ENCODE assay signal across 21 cellular contexts in genomic region chr3:133988631-133989161, GRCh38. TPM values are rescaled to one million over a fixed set of nuclear protein-coding genes. Genes with fewer than 3 reads are reported as not detected.
A peak's percentile ranks its signal among the peaks of the same experiment; 100 is the strongest.
DNase-seq lines count a peak whose midpoint lies in the region; ATAC-seq and TF ChIP-seq lines count a peak whose summit lies in the region.
"Had no signal": no experiment of that assay in that cellular context is flagged by ENCODE, and none has a peak within 500 bp of the region (broad histone marks: within the 10 kb centered on the region; RNA-seq: fewer than 3 reads in every experiment).

No MANE protein-coding gene starts in this region.

- TF ChIP-seq EP300 in sigmoid colon (IDR thresholded peaks at IDR 0.05) = no peak

- H3K27me3 ChIP-seq in endodermal cell (ENCODE audit: control insufficient read depth, insufficient read depth, low read length, poor library complexity, severe bottlenecking) (no peaks in the 10 kb centered on the region), sigmoid colon (no peaks in the 10 kb centered on the region), testis (no peaks in the 10 kb centered on the region)

- H3K4me3 ChIP-seq in endodermal cell (ENCODE audit: low read length) = peak overlapping the region; percentile 65
- H3K4me3 ChIP-seq in sigmoid colon = no peak overlapping the region
- H3K4me3 ChIP-seq in testis = no peak overlapping the region

- H3K36me3 Mint-ChIP-seq in endodermal cell (ENCODE audit: low read depth) = peaks cover 13% of the 10 kb centered on the region
- H3K36me3 Mint-ChIP-seq in activated naive CD4-positive, alpha-beta T cell treated with anti-CD3 and anti-CD28 coated beads, Interleukin-2, amount 50 U/mL, for 72 hours = no peaks in the 10 kb centered on the region
- H3K36me3 Mint-ChIP-seq: activated naive CD8-positive, alpha-beta T cell treated with anti-CD3 and anti-CD28 coated beads for 36 hours had no signal

- no peak for ATAC-seq in activated naive CD4-positive, alpha-beta T cell treated with anti-CD3 and anti-CD28 coated beads, Interleukin-2, amount 50 U/mL, for 72 hours
- ATAC-seq: activated CD4-positive, alpha-beta T cell treated with anti-CD3 and anti-CD28 coated beads for 36 hours had no signal

- no peaks in the 10 kb centered on the region for H3K9me3 Mint-ChIP-seq in endodermal cell
- H3K9me3 Mint-ChIP-seq in activated naive CD4-positive, alpha-beta T cell treated with anti-CD3 and anti-CD28 coated beads, Interleukin-2, amount 50 U/mL, for 72 hours = no peaks in the 10 kb centered on the region
- H3K9me3 Mint-ChIP-seq: activated naive CD8-positive, alpha-beta T cell treated with anti-CD3 and anti-CD28 coated beads for 36 hours; activated T-helper 1 cell treated with anti-CD3 and anti-CD28 coated beads, Interleukin-12 subunit alpha, Interleukin-12 subunit beta, Interleukin-2, Interleukin-4 antibody, amounts not matched to agents 30 ng/mL and 10 ng/mL and 1 ng/mL, durations not matched to agents 14 hours and 24 hours and 36 hours; nephron progenitor cell had no signal

- H3K27ac ChIP-seq in endodermal cell (ENCODE audit: low read depth, low read length) = no peak overlapping the region
- H3K27ac ChIP-seq in sigmoid colon = no peak overlapping the region
- no peak overlapping the region for H3K27ac ChIP-seq in testis

- intact Hi-C loops in sigmoid colon (cut with DNase I) = no loop called here
- intact Hi-C loops in testis (cut with DNase I; ENCODE audit: low total_unique reads) = no loop called here

- H3K27ac Mint-ChIP-seq in endodermal cell = peak overlapping the region; percentile 77
- no peak overlapping the region for H3K27ac Mint-ChIP-seq in activated naive CD4-positive, alpha-beta T cell treated with anti-CD3 and anti-CD28 coated beads, Interleukin-2, amount 50 U/mL, for 72 hours
- H3K27ac Mint-ChIP-seq: activated CD4-positive, alpha-beta T cell treated with anti-CD3 and anti-CD28 coated beads for 36 hours; activated naive CD8-positive, alpha-beta T cell treated with anti-CD3 and anti-CD28 coated beads for 36 hours; activated T-helper 1 cell treated with anti-CD3 and anti-CD28 coated beads, Interleukin-12 subunit alpha, Interleukin-12 subunit beta, Interleukin-2, Interleukin-4 antibody, amounts not matched to agents 30 ng/mL and 10 ng/mL and 1 ng/mL, durations not matched to agents 14 hours and 24 hours and 36 hours; progenitor cell of endocrine pancreas had no signal

- peaks cover 44% of the 10 kb centered on the region for H3K4me1 ChIP-seq in endodermal cell (ENCODE audit: control insufficient read depth, insufficient read depth, low read length)
- no peaks in the 10 kb centered on the region for H3K4me1 ChIP-seq in sigmoid colon
- H3K4me1 ChIP-seq in testis = peaks cover 3% of the 10 kb centered on the region

- no peak for TF ChIP-seq POLR2A in sigmoid colon (IDR thresholded peaks at IDR 0.05)
- TF ChIP-seq POLR2A in testis (IDR thresholded peaks at IDR 0.05) = no peak

- H3K9me3 ChIP-seq in endodermal cell (ENCODE audit: control insufficient read depth, low read length) (no peaks in the 10 kb centered on the region), sigmoid colon (no peaks in the 10 kb centered on the region), testis (no peaks in the 10 kb centered on the region)

- peaks cover 85% of the 10 kb centered on the region for H3K4me1 Mint-ChIP-seq in endodermal cell
- H3K4me1 Mint-ChIP-seq: activated CD4-positive, alpha-beta T cell treated with anti-CD3 and anti-CD28 coated beads for 36 hours; activated naive CD8-positive, alpha-beta T cell treated with anti-CD3 and anti-CD28 coated beads for 36 hours had no signal

- no peak overlapping the region for H3K9ac ChIP-seq in endodermal cell (ENCODE audit: extremely low read depth, low read length, poor library complexity, severe bottlenecking)

- TF ChIP-seq CTCF in endodermal cell (conservative IDR thresholded peaks at IDR 0.05) (no peak), sigmoid colon (IDR thresholded peaks at IDR 0.05) (no peak), testis (IDR thresholded peaks at IDR 0.05) (no peak)

- peak overlapping the region; percentile 34 for H3K4me3 Mint-ChIP-seq in endodermal cell
- H3K4me3 Mint-ChIP-seq: activated CD4-positive, alpha-beta T cell treated with anti-CD3 and anti-CD28 coated beads for 36 hours; activated naive CD8-positive, alpha-beta T cell treated with anti-CD3 and anti-CD28 coated beads for 36 hours; activated T-helper 1 cell treated with anti-CD3 and anti-CD28 coated beads, Interleukin-12 subunit alpha, Interleukin-12 subunit beta, Interleukin-2, Interleukin-4 antibody, amounts not matched to agents 30 ng/mL and 10 ng/mL and 1 ng/mL, durations not matched to agents 14 hours and 24 hours and 36 hours; nephron progenitor cell had no signal

- H3K27me3 Mint-ChIP-seq in endodermal cell (ENCODE audit: insufficient read depth) = no peaks in the 10 kb centered on the region
- H3K27me3 Mint-ChIP-seq: activated naive CD8-positive, alpha-beta T cell treated with anti-CD3 and anti-CD28 coated beads for 36 hours had no signal

- 15 to 30% methylated on average over 3 to 9 of the region's 9 CpGs for whole genome bisulfite sequencing in endodermal cell (ENCODE audit: insufficient coverage in 1 of 2, insufficient read length in 1 of 2), 2 experiments
- WGBS in sigmoid colon, 2 donors = 62 to 68% methylated on average over 9 of the region's 9 CpGs
- 57 to 69% methylated on average over 9 of the region's 9 CpGs for WGBS in testis, 2 donors

- DNase-seq in NCI-H82 (lab: John Stamatoyannopoulos, UW) (peak; percentile 30), NCI-H82 treated with DMSO at 0.1 percent for 48 hours (lab: John Stamatoyannopoulos, UW; ENCODE audit: unreplicated experiment) (no peak), endodermal cell (peak; percentile 82), kidney tubule cell (ENCODE audit: low spot score) (peak; percentile 74), sigmoid colon (peak; percentile 17), testis (no peak)
- no peak for DNase-seq in stimulated activated CD4-positive, alpha-beta T cell treated with anti-CD3 and anti-CD28 coated beads, Interleukin-12 subunit alpha, Interleukin-12 subunit beta, amount 100 ng/mL, for 4 hours
- DNase-seq in activated naive CD4-positive, alpha-beta T cell treated with anti-CD3 and anti-CD28 coated beads, Interleukin-2, amount 50 U/mL, for 72 hours (ENCODE audit: low spot score in 2 of 2) = no peak
- DNase-seq: 8988T; activated CD4-positive, alpha-beta T cell treated with anti-CD3 and anti-CD28 coated beads for 36 hours; activated naive CD8-positive, alpha-beta T cell treated with anti-CD3 and anti-CD28 coated beads for 36 hours; glutamatergic neuron; NCI-H146; NCI-H2171 treated with DMSO at 0.1 percent for 48 hours; NCI-H526 treated with DMSO at 0.1 percent for 48 hours; nephron progenitor cell; SHP77; stimulated activated CD8-positive, alpha-beta memory T cell treated with anti-CD3 and anti-CD28 coated beads, Interleukin-4, amount 100 ng/mL, for 48 hours had no signal

- H3K36me3 ChIP-seq in endodermal cell (ENCODE audit: control insufficient read depth, insufficient read depth, low read length) = peaks cover 11% of the 10 kb centered on the region
- H3K36me3 ChIP-seq in sigmoid colon = no peaks in the 10 kb centered on the region
- H3K36me3 ChIP-seq in testis (ENCODE audit: low read depth, missing control alignments) = no peaks in the 10 kb centered on the region

RNA-seq across cellular contexts. Expression of gene SLCO2A1, which starts 41.0 kb away (rescaled TPM):
- total RNA-seq in endodermal cell = 100 to 1,000 TPM; 126 to 134 TPM
- 10.6 TPM for polyA plus RNA-seq in endodermal cell (2013, experiment 1 of 2)
- 12.8 TPM for polyA plus RNA-seq in endodermal cell (2013, experiment 2 of 2)
- total RNA-seq in sigmoid colon = 1 to 10 TPM; 3.3 to 10.0 (median 6.8) TPM
- polyA plus RNA-seq in sigmoid colon = 10 to 100 TPM in 1 of 3 donors, 1 to 10 TPM in 2; 1.8 to 22.1 (median 3.2) TPM
- total RNA-seq in activated naive CD4-positive, alpha-beta T cell treated with anti-CD3 and anti-CD28 coated beads, Interleukin-2, amount 50 U/mL, for 72 hours = not detected
- total RNA-seq in testis = 1 to 10 TPM; 2.2 to 2.5 TPM
- polyA plus RNA-seq in testis (ENCODE audit: insufficient read depth, low read depth, low replicate concordance) = 5.3 TPM
- total RNA-seq: activated CD4-positive, alpha-beta T cell treated with anti-CD3 and anti-CD28 coated beads for 36 hours; activated T-helper 1 cell treated with anti-CD3 and anti-CD28 coated beads, Interleukin-12 subunit alpha, Interleukin-12 subunit beta, Interleukin-2, Interleukin-4 antibody, amounts not matched to agents 30 ng/mL and 10 ng/mL and 1 ng/mL, durations not matched to agents 14 hours and 24 hours and 36 hours; OCI-LY7 had no signal

Comparison
In these comparisons a context has a peak if more than half of its experiments do, and no peak if none do; other contexts are left out.
1. DNase-seq: peak in NCI-H82 (single experiment), endodermal cell (single experiment), kidney tubule cell (single experiment) and sigmoid colon (single experiment); none in NCI-H82 treated with DMSO at 0.1 percent for 48 hours (single experiment), stimulated activated CD4-positive, alpha-beta T cell treated with anti-CD3 and anti-CD28 coated beads, Interleukin-12 subunit alpha, Interleukin-12 subunit beta, amount 100 ng/mL, for 4 hours (single experiment), activated naive CD4-positive, alpha-beta T cell treated with anti-CD3 and anti-CD28 coated beads, Interleukin-2, amount 50 U/mL, for 72 hours (0 of 2) and testis (single experiment).
2. RNA of gene SLCO2A1, which starts 41.0 kb away (total RNA-seq): 126 to 134 TPM in endodermal cell; 3.3 to 10.0 TPM in sigmoid colon, 2.2 to 2.5 TPM in testis and not detected in activated naive CD4-positive, alpha-beta T cell treated with anti-CD3 and anti-CD28 coated beads, Interleukin-2, amount 50 U/mL, for 72 hours; every median in the first group is over 10 times any median in the second.